ENCODE assay signal across 23 cellular contexts in genomic region chrX:9614016-9614415, GRCh38.
DNase-seq lines count a peak whose midpoint lies in the region; ATAC-seq, FAIRE-seq and TF ChIP-seq lines count a peak whose summit lies in the region.
"Had no signal": no experiment of that assay in that cellular context is flagged by ENCODE, and none has a peak within 500 bp of the region (broad histone marks: within the 10 kb centered on the region; RNA-seq: fewer than 3 reads in every experiment).

No MANE protein-coding gene starts in this region.

- no peak overlapping the region for H3K9ac ChIP-seq in K562 (ENCODE audit: insufficient read depth in 1 of 2, low read depth in 2 of 2, low read length in 2 of 2)

- peaks cover 2% of the 10 kb centered on the region for H3K79me2 ChIP-seq in K562 (ENCODE audit: control insufficient read depth, insufficient read depth, low read length)

- DNase-seq in AG20443 (ENCODE audit: low spot score) (peak; percentile 34), HS-5 (ENCODE audit: low read depth) (peak; percentile 41), K562 (ENCODE audit: extremely low read depth in 1 of 4, low spot score in 3 of 4) (no peak), kidney epithelial cell (ENCODE audit: low read depth) (peak; percentile 56), NCI-H524 treated with DMSO at 0.1 percent for 48 hours (lab: John Stamatoyannopoulos, UW) (no peak), NCI-H345 (lab: John Stamatoyannopoulos, UW) (no peak), foreskin melanocyte (no peak), cardiac septum (ENCODE audit: low spot score) (no peak)
- DNase-seq: activated CD8-positive, alpha-beta T cell treated with anti-CD3 and anti-CD28 coated beads for 36 hours; activated T-cell treated with anti-CD3 and anti-CD28 coated beads, Interleukin-2, amount 50 U/mL, for 48 hours; AML-193; Calu3; central memory CD4-positive, alpha-beta T cell; effector CD8-positive, alpha-beta T cell; gastrocnemius medialis; GOT3; Karpas-422; left ventricle myocardium superior; NCI-H1436; pancreas; stimulated activated CD4-positive, alpha-beta T cell treated with anti-CD3 and anti-CD28 coated beads, Interleukin-4, amount 100 ng/mL, for 1 hour; SW 1271 had no signal

- no peaks in the 10 kb centered on the region for H3K9me1 ChIP-seq in K562 (ENCODE audit: control insufficient read depth, insufficient read depth, low read length)

- no peak overlapping the region for H2AFZ ChIP-seq in K562 (ENCODE audit: low read depth, low read length)

- H3K4me2 ChIP-seq in K562 (ENCODE audit: insufficient read depth, low read length) = no peak overlapping the region

- ATAC-seq in K562 = no peak
- ATAC-seq: activated CD8-positive, alpha-beta T cell treated with anti-CD3 and anti-CD28 coated beads for 36 hours; gastrocnemius medialis; left ventricle myocardium superior; pancreas had no signal

- FAIRE-seq in K562 (lab: Jason Lieb, UNC) = no peak
- FAIRE-seq: pancreas had no signal

- H3K4me1 ChIP-seq in K562 (replicated peaks in 1 of 2; ENCODE audit: control insufficient read depth in 2 of 2, insufficient read depth in 2 of 2, low read length in 2 of 2) = no peaks in the 10 kb centered on the region
- H3K4me1 ChIP-seq: gastrocnemius medialis, pancreas had no signal

- H3K27ac ChIP-seq in K562 (ENCODE audit: extremely low read depth, low read depth, low read length) = no peak overlapping the region
- H3K27ac ChIP-seq: gastrocnemius medialis, pancreas, skin epidermis had no signal

- H3K36me3 ChIP-seq in K562 (ENCODE audit: control insufficient read depth, insufficient read depth, low read length) (no peaks in the 10 kb centered on the region), kidney epithelial cell (ENCODE audit: control insufficient read depth, insufficient read depth, low read length) (no peaks in the 10 kb centered on the region)
- H3K36me3 ChIP-seq: gastrocnemius medialis, pancreas had no signal

- no TSS peak for BruUV-seq in K562 (replicated peaks; lab: Mats Ljungman, UMichigan)

- intact Hi-C loops in K562 (cut with micrococcal nuclease) (no loop called here), cardiac septum (cut with DNase I) (no loop called here)

- TF ChIP-seq RAD21 in K562 (CRISPR knock-in tag; conservative IDR thresholded peaks at IDR 0.05 in 1 of 2, IDR thresholded peaks at IDR 0.05 in 1 of 2) = no peak

- no peaks in the 10 kb centered on the region for H3K9me3 ChIP-seq in K562 (replicated peaks; ENCODE audit: control insufficient read depth, insufficient read depth, low read depth, low read length)
- H3K9me3 ChIP-seq: gastrocnemius medialis, pancreas had no signal

- in situ Hi-C loops in K562 (cut with MboI) = no loop called here

- 0 out of 2 replicates have a peak, but pooled peaks cover 4% of the 10 kb centered on the region for H4K20me1 ChIP-seq in K562 (replicated peaks; ENCODE audit: control insufficient read depth, insufficient read depth, low read length)

- TF ChIP-seq EP300 in K562 (IDR thresholded peaks at IDR 0.05; ENCODE audit: low read length) = no peak

- TF ChIP-seq CTCF in K562 (IDR thresholded peaks at IDR 0.05 in 2 of 3, conservative IDR thresholded peaks at IDR 0.05 in 1 of 3; ENCODE audit: insufficient read depth in 2 of 3, low read depth in 1 of 3, low read length in 3 of 3) (no peak), kidney epithelial cell (IDR thresholded peaks at IDR 0.05; ENCODE audit: insufficient read depth, low read length, poor library complexity, severe bottlenecking) (no peak)

- H3K27me3 ChIP-seq in K562 (ENCODE audit: control insufficient read depth in 2 of 2, insufficient read depth in 2 of 2, low read length in 2 of 2) (no peaks in the 10 kb centered on the region), kidney epithelial cell (ENCODE audit: control insufficient read depth, insufficient read depth, low read length) (no peaks in the 10 kb centered on the region)
- H3K27me3 ChIP-seq: gastrocnemius medialis had no signal

- WGBS in K562 (ENCODE audit: insufficient coverage, low coverage, missing lambda C conversion rate) = 86% methylated on average over 1 of the region's 1 CpG

- CTCF ChIA-PET in K562 (lab: Yijun Ruan, JAX; ENCODE audit: low intra/inter-chr PET ratio) = no interaction called here

- no peak for TF ChIP-seq POLR2A in K562 (conservative IDR thresholded peaks at IDR 0.05)

- no peak overlapping the region for H3K4me3 ChIP-seq in K562
- no peak overlapping the region for H3K4me3 ChIP-seq in kidney epithelial cell (ENCODE audit: low read depth, low read length)
- H3K4me3 ChIP-seq: gastrocnemius medialis, pancreas, skin epidermis had no signal

- POLR2A ChIA-PET in K562 (lab: Yijun Ruan, JAX) = no interaction called here

TF ChIP-seq in K562, 482 proteins besides CTCF, POLR2A, EP300 and RAD21:
- peak; percentile 30; the same call in 1 of the 2 replicates for TF ChIP-seq ZNF121 (CRISPR knock-in tag; conservative IDR thresholded peaks at IDR 0.05)
- TF ChIP-seq, protein P1, sequence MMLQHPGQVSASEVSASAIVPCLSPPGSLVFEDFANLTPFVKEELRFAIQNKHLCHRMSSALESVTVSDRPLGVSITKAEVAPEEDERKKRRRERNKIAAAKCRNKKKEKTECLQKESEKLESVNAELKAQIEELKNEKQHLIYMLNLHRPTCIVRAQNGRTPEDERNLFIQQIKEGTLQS (IDR thresholded peaks at IDR 0.05) = peak; percentile 26; the same call in 1 of the 2 replicates
- TF ChIP-seq, protein P1 (CRISPR knock-in tag; conservative IDR thresholded peaks at IDR 0.05) = no peak
- TF ChIP-seq MEIS2 (IDR thresholded peaks at IDR 0.05; ENCODE audit: partially characterized antibody) = no peak
TF ChIP-seq in K562: peak in this region for 2.

Comparison
In these comparisons a context has a peak if more than half of its experiments do, and no peak if none do; other contexts are left out.
1. DNase-seq: peak in AG20443 (single experiment), HS-5 (single experiment) and kidney epithelial cell (single experiment); none in K562 (0 of 4), NCI-H524 treated with DMSO at 0.1 percent for 48 hours (single experiment), NCI-H345 (single experiment), foreskin melanocyte (single experiment) and cardiac septum (single experiment).